15 cellular contexts compared by ENCODE assay signal in the genomic region with DNA sequence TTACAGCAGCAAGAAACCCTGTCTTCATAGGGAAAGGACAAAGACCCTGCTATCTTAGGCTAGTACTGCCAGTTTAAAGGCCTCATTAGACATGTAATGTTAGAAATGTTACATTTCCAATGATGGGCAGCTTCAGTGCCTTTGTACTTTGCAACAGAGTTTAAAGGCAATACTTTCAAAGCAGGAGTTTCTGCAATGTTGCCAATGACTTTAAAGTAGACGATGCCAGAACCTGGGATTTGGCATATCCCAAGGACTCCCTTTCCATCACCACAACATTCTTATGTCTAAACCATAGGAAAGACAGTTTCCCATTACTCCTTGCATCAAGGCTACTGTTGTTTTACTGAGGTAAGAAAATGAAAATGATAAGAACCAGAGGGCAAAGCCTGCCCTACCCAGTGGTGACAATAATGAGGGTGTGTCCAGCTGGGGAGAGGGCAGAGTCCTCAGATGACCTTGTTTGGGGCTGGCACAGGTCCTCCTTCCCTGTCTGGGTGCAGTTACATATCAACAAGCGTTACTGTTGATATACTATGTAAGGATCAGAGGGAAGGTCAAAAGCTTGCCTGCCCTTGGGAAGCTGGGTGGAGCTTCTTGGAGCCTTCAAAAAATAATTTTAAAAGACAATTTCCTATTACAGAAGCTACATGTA. TPM values are rescaled to one million over a fixed set of nuclear protein-coding genes. Genes with fewer than 3 reads are reported as not detected.
"Had no signal": no experiment of that assay in that cellular context is flagged by ENCODE, and none has a peak within 500 bp of the region (broad histone marks: within the 10 kb centered on the region; RNA-seq: fewer than 3 reads in every experiment).

No MANE protein-coding gene starts in this region.

- H3K4me1 ChIP-seq: upper lobe of left lung had no signal

- H3K4me3 ChIP-seq: ovary, skin epidermis, upper lobe of left lung had no signal

- H3K27ac ChIP-seq: ovary, skin epidermis, upper lobe of left lung had no signal

- H3K27me3 Mint-ChIP-seq: activated B cell treated with CpG ODN at 0.5 μM for 24 hours; activated CD4-positive, alpha-beta T cell treated with anti-CD3 and anti-CD28 coated beads, Interleukin-2, amount 10 ng/mL, durations not matched to agents 7 days and 5 days; activated T-helper 17 cell treated with anti-CD3 and anti-CD28 coated beads, Interleukin-2, amount 50 U/mL, for 72 hours had no signal

- H3K9me3 ChIP-seq: ovary, upper lobe of left lung had no signal

- H3K36me3 ChIP-seq: ovary, upper lobe of left lung had no signal

- H3K27me3 ChIP-seq: ovary, upper lobe of left lung had no signal

- H3K27ac Mint-ChIP-seq: activated B cell treated with CpG ODN at 0.5 μM for 24 hours; activated CD4-positive, alpha-beta T cell treated with anti-CD3 and anti-CD28 coated beads, Interleukin-2, amount 10 ng/mL, durations not matched to agents 7 days and 5 days; activated naive CD4-positive, alpha-beta T cell treated with anti-CD3 and anti-CD28 coated beads for 36 hours; activated T-helper 17 cell treated with anti-CD3 and anti-CD28 coated beads, Interleukin-2, amount 50 U/mL, for 72 hours; stimulated activated effector memory CD8-positive, alpha-beta T cell treated with anti-CD3 and anti-CD28 coated beads, Interleukin-12 subunit alpha, Interleukin-12 subunit beta, amount 100 ng/mL, for 72 hours had no signal

- H3K4me1 Mint-ChIP-seq: activated B cell treated with CpG ODN at 0.5 μM for 24 hours; activated CD4-positive, alpha-beta T cell treated with anti-CD3 and anti-CD28 coated beads, Interleukin-2, amount 10 ng/mL, durations not matched to agents 7 days and 5 days; activated T-helper 17 cell treated with anti-CD3 and anti-CD28 coated beads, Interleukin-2, amount 50 U/mL, for 72 hours had no signal

- ATAC-seq: activated T-helper 17 cell treated with anti-CD3 and anti-CD28 coated beads, Interleukin-2, amount 50 U/mL, for 72 hours; stimulated activated effector memory CD8-positive, alpha-beta T cell treated with anti-CD3 and anti-CD28 coated beads, Interleukin-12 subunit alpha, Interleukin-12 subunit beta, amount 100 ng/mL, for 72 hours had no signal

- H3K9me3 Mint-ChIP-seq: activated B cell treated with CpG ODN at 0.5 μM for 24 hours; activated CD4-positive, alpha-beta T cell treated with anti-CD3 and anti-CD28 coated beads, Interleukin-2, amount 10 ng/mL, durations not matched to agents 7 days and 5 days; activated naive CD4-positive, alpha-beta T cell treated with anti-CD3 and anti-CD28 coated beads for 36 hours; activated T-helper 17 cell treated with anti-CD3 and anti-CD28 coated beads, Interleukin-2, amount 50 U/mL, for 72 hours; stimulated activated effector memory CD8-positive, alpha-beta T cell treated with anti-CD3 and anti-CD28 coated beads, Interleukin-12 subunit alpha, Interleukin-12 subunit beta, amount 100 ng/mL, for 72 hours had no signal

- DNase-seq: activated B cell treated with CpG ODN at 0.5 μM for 24 hours; activated CD4-positive, alpha-beta T cell treated with anti-CD3 and anti-CD28 coated beads, Interleukin-2, amount 10 ng/mL, durations not matched to agents 7 days and 5 days; activated CD8-positive, alpha-beta memory T cell treated with anti-CD3 and anti-CD28 coated beads for 24 hours; activated naive CD4-positive, alpha-beta T cell treated with anti-CD3 and anti-CD28 coated beads for 36 hours; central memory CD4-positive, alpha-beta T cell; hippocampal formation; kidney glomerular epithelial cell; mammary epithelial cell; ovary; T-helper 9 cell; upper lobe of left lung had no signal

- H3K36me3 Mint-ChIP-seq: stimulated activated effector memory CD8-positive, alpha-beta T cell treated with anti-CD3 and anti-CD28 coated beads, Interleukin-12 subunit alpha, Interleukin-12 subunit beta, amount 100 ng/mL, for 72 hours had no signal

- H3K4me3 Mint-ChIP-seq: activated B cell treated with CpG ODN at 0.5 μM for 24 hours; activated CD4-positive, alpha-beta T cell treated with anti-CD3 and anti-CD28 coated beads, Interleukin-2, amount 10 ng/mL, durations not matched to agents 7 days and 5 days; activated naive CD4-positive, alpha-beta T cell treated with anti-CD3 and anti-CD28 coated beads for 36 hours; activated T-helper 17 cell treated with anti-CD3 and anti-CD28 coated beads, Interleukin-2, amount 50 U/mL, for 72 hours; stimulated activated effector memory CD8-positive, alpha-beta T cell treated with anti-CD3 and anti-CD28 coated beads, Interleukin-12 subunit alpha, Interleukin-12 subunit beta, amount 100 ng/mL, for 72 hours had no signal

RNA-seq across cellular contexts. Expression of a gene that starts 27.5 kb away (rescaled TPM):
- total RNA-seq: activated B cell treated with CpG ODN at 0.5 μM for 24 hours; activated CD4-positive, alpha-beta T cell treated with anti-CD3 and anti-CD28 coated beads, Interleukin-2, amount 10 ng/mL, durations not matched to agents 7 days and 5 days; activated naive CD4-positive, alpha-beta T cell treated with anti-CD3 and anti-CD28 coated beads for 36 hours; activated T-helper 17 cell treated with anti-CD3 and anti-CD28 coated beads, Interleukin-2, amount 50 U/mL, for 72 hours; epithelial cell of proximal tubule; mammary epithelial cell; ovary; upper lobe of left lung had no signal
